In genomic region chr13:60397693-60398437, GRCh38 we compare ENCODE assay signal across 2 cellular contexts.
TF ChIP-seq lines count a peak whose summit lies in the region.

No MANE protein-coding gene starts in this region.

TF ChIP-seq in WTC11, 78 proteins besides CTCF, POLR2A, EP300 and RAD21 (continued from another document):
- TF ChIP-seq E2F1 (CRISPR knock-in tag; IDR thresholded peaks at IDR 0.05) (no peak), ZNF532 (CRISPR knock-in tag; IDR thresholded peaks at IDR 0.05; ENCODE audit: borderline replicate concordance) (no peak), ZMAT4 (CRISPR knock-in tag; IDR thresholded peaks at IDR 0.05) (no peak), IRF1 (CRISPR knock-in tag; IDR thresholded peaks at IDR 0.05) (no peak), NFATC4 (CRISPR knock-in tag; IDR thresholded peaks at IDR 0.05) (no peak), NFE2L1 (CRISPR knock-in tag; IDR thresholded peaks at IDR 0.05) (no peak), EMX1 (CRISPR knock-in tag; IDR thresholded peaks at IDR 0.05) (no peak), KAT7 (CRISPR knock-in tag; IDR thresholded peaks at IDR 0.05; ENCODE audit: borderline replicate concordance) (0 out of 2 replicates have a peak, but pooled peaks have one; percentile 51), MLX (CRISPR knock-in tag; IDR thresholded peaks at IDR 0.05) (no peak), E2F5 (CRISPR knock-in tag; IDR thresholded peaks at IDR 0.05) (no peak), ZNF512 (CRISPR knock-in tag; IDR thresholded peaks at IDR 0.05; ENCODE audit: borderline replicate concordance) (no peak), NFYB (CRISPR knock-in tag; conservative IDR thresholded peaks at IDR 0.05; ENCODE audit: low read depth) (no peak), ZBTB21 (CRISPR knock-in tag; IDR thresholded peaks at IDR 0.05; ENCODE audit: borderline replicate concordance) (no peak), FOXK1 (CRISPR knock-in tag; IDR thresholded peaks at IDR 0.05) (no peak), RELA (CRISPR knock-in tag; IDR thresholded peaks at IDR 0.05; ENCODE audit: borderline replicate concordance) (no peak), IRF2 (CRISPR knock-in tag; IDR thresholded peaks at IDR 0.05; ENCODE audit: borderline replicate concordance, low read depth) (no peak), SP1 (CRISPR knock-in tag; conservative IDR thresholded peaks at IDR 0.05) (0 out of 2 replicates have a peak, but pooled peaks have one; percentile 7)

TF ChIP-seq in HepG2, 621 proteins besides CTCF, POLR2A, EP300 and RAD21 (continued from another document and continues in another):
- 0 out of 2 replicates have a peak, but pooled peaks have one; percentile 38 for TF ChIP-seq TFDP2 (CRISPR knock-in tag; IDR thresholded peaks at IDR 0.05)
- 0 out of 2 replicates have a peak, but pooled peaks have one; percentile 4 for TF ChIP-seq YEATS4 (CRISPR knock-in tag; IDR thresholded peaks at IDR 0.05; ENCODE audit: borderline replicate concordance)
- 0 out of 2 replicates have a peak, but pooled peaks have one; percentile 13 for TF ChIP-seq SIN3A (IDR thresholded peaks at IDR 0.05; ENCODE audit: borderline replicate concordance, low read depth, low read length)
- TF ChIP-seq ZNF605 (CRISPR knock-in tag; IDR thresholded peaks at IDR 0.05): no peak
- TF ChIP-seq MED1 (CRISPR knock-in tag; IDR thresholded peaks at IDR 0.05): peak; percentile 24; the same call in 1 of the 2 replicates
- TF ChIP-seq HOMEZ (CRISPR knock-in tag; IDR thresholded peaks at IDR 0.05; ENCODE audit: low read depth): no peak
- TF ChIP-seq PRDM15 (CRISPR knock-in tag; IDR thresholded peaks at IDR 0.05): peak; percentile 70; the same call in 1 of the 2 replicates
- peak; percentile 60; the same call in 1 of the 2 replicates for TF ChIP-seq ZNF740 (CRISPR knock-in tag; IDR thresholded peaks at IDR 0.05)
- peak; percentile 40; the same call in 1 of the 2 replicates for TF ChIP-seq RBFOX2 (IDR thresholded peaks at IDR 0.05; ENCODE audit: low read depth, low read length)
- peak; percentile 62 for TF ChIP-seq ZFX (CRISPR knock-in tag; IDR thresholded peaks at IDR 0.05; ENCODE audit: low read depth)
- no peak for TF ChIP-seq ZSCAN31 (CRISPR knock-in tag; IDR thresholded peaks at IDR 0.05; ENCODE audit: low read depth)
- TF ChIP-seq KMT2A (CRISPR knock-in tag; IDR thresholded peaks at IDR 0.05): peak; percentile 61
- TF ChIP-seq UBTF (CRISPR knock-in tag; IDR thresholded peaks at IDR 0.05): peak; percentile 77; the same call in 1 of the 2 replicates
- TF ChIP-seq HNRNPLL (IDR thresholded peaks at IDR 0.05; ENCODE audit: low read depth, low read length, poor library complexity, severe bottlenecking): peak; percentile 57
- no peak for TF ChIP-seq NR1H2 (CRISPR knock-in tag; IDR thresholded peaks at IDR 0.05; ENCODE audit: borderline replicate concordance, low read depth)
- TF ChIP-seq PHF8 (CRISPR knock-in tag; IDR thresholded peaks at IDR 0.05): peak; percentile 56; the same call in 1 of the 2 replicates
- 0 out of 2 replicates have a peak, but pooled peaks have one; percentile 4 for TF ChIP-seq KDM5B (CRISPR knock-in tag; IDR thresholded peaks at IDR 0.05; ENCODE audit: borderline replicate concordance)
- no peak for TF ChIP-seq ZNF275 (CRISPR knock-in tag; IDR thresholded peaks at IDR 0.05; ENCODE audit: borderline replicate concordance)
- peak; percentile 57 for TF ChIP-seq TAF1 (CRISPR knock-in tag; IDR thresholded peaks at IDR 0.05)
- no peak; the same call in 1 of the 2 replicates for TF ChIP-seq POLR2G (IDR thresholded peaks at IDR 0.05; ENCODE audit: low read depth, low read length)
- TF ChIP-seq ZFY (CRISPR knock-in tag; IDR thresholded peaks at IDR 0.05): peak; percentile 66
- TF ChIP-seq GFI1 (CRISPR knock-in tag; IDR thresholded peaks at IDR 0.05; ENCODE audit: borderline replicate concordance): 0 out of 2 replicates have a peak, but pooled peaks have one; percentile 33
- peak; percentile 47 for TF ChIP-seq SAP130 (CRISPR knock-in tag; IDR thresholded peaks at IDR 0.05; ENCODE audit: low read depth)
- TF ChIP-seq ZNF574 (CRISPR knock-in tag; IDR thresholded peaks at IDR 0.05): peak; percentile 34; the same call in 1 of the 2 replicates
- TF ChIP-seq E2F5 (CRISPR knock-in tag; conservative IDR thresholded peaks at IDR 0.05): no peak
- no peak for TF ChIP-seq FOSL2 (CRISPR knock-in tag; IDR thresholded peaks at IDR 0.05)
- TF ChIP-seq ZBTB46 (CRISPR knock-in tag; IDR thresholded peaks at IDR 0.05; ENCODE audit: borderline replicate concordance): no peak
- no peak for TF ChIP-seq ZNF546 (CRISPR knock-in tag; conservative IDR thresholded peaks at IDR 0.05)
- 0 out of 2 replicates have a peak, but pooled peaks have one; percentile 21 for TF ChIP-seq ZBTB25 (CRISPR knock-in tag; IDR thresholded peaks at IDR 0.05)
- no peak for TF ChIP-seq ZSCAN12 (CRISPR knock-in tag; IDR thresholded peaks at IDR 0.05)
- TF ChIP-seq MYNN (CRISPR knock-in tag; IDR thresholded peaks at IDR 0.05; ENCODE audit: low read depth): no peak
- 0 out of 2 replicates have a peak, but pooled peaks have one; percentile 36 for TF ChIP-seq ZMYM4 (CRISPR knock-in tag; IDR thresholded peaks at IDR 0.05)
- TF ChIP-seq NFYC (CRISPR knock-in tag; IDR thresholded peaks at IDR 0.05): no peak
- peak; percentile 59 for TF ChIP-seq RBM22 (optimal IDR thresholded peaks at IDR 0.05; ENCODE audit: low read length)
- peak; percentile 29; the same call in 1 of the 2 replicates for TF ChIP-seq HDAC1 (CRISPR knock-in tag; IDR thresholded peaks at IDR 0.05)
- TF ChIP-seq PHF21A (CRISPR knock-in tag; IDR thresholded peaks at IDR 0.05): 0 out of 2 replicates have a peak, but pooled peaks have one; percentile 39
